In the genomic region with DNA sequence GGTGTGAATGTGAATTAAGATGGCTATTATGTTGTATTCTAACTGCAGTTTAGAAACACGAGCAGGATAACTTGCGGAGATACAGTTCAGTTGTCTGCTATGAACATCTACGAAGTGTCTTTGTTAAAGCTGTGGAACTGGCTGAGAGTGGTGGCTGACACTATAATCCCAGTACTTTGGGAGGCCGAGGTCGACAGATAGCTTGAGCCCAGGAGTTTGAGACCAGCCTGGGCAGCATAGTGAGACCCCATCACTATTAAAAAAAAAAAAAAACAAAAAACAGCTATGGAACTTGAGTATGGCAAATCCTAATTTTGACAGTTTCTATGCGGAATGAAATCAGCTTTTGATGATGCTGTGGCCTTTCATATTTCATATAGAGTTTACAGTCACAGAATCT, we compare ENCODE assay signal across 9 cellular contexts. TPM values are rescaled to one million over a fixed set of nuclear protein-coding genes. Genes with fewer than 3 reads are reported as not detected.
DNase-seq lines count a peak whose midpoint lies in the region; ATAC-seq, FAIRE-seq and TF ChIP-seq lines count a peak whose summit lies in the region.
"Had no signal": no experiment of that assay in that cellular context is flagged by ENCODE, and none has a peak within 500 bp of the region (broad histone marks: within the 10 kb centered on the region; RNA-seq: fewer than 3 reads in every experiment).

No MANE protein-coding gene starts in this region.

- FAIRE-seq in keratinocyte (lab: Jason Lieb, UNC) = no peak

- TF ChIP-seq EP300 in suprapubic skin (IDR thresholded peaks at IDR 0.05) = no peak

- H4K20me1 ChIP-seq in keratinocyte (ENCODE audit: control insufficient read depth, extremely low read depth, insufficient read depth, low read length) = peaks cover 8% of the 10 kb centered on the region

- intact Hi-C loops in activated naive CD4-positive, alpha-beta T cell treated with anti-CD3 and anti-CD28 coated beads for 36 hours (cut with micrococcal nuclease) = loop anchor here (5.0 kb wide), 3 partner anchors 383 to 777 kb away; a partner anchor contains a TSS

- CTCF ChIA-PET in activated naive CD4-positive, alpha-beta T cell treated with anti-CD3 and anti-CD28 coated beads for 36 hours (lab: Charles Lee) = interaction anchor here (0.5 to 1.2 kb wide), 5 partner anchors 15 to 161 kb away, joined by 3 to 4 read pairs (median 4); no protein-coding TSS in a partner anchor

- peak overlapping the region in 2 of 3 experiments; percentile 22 to 83 for H3K4me3 ChIP-seq in keratinocyte (ENCODE audit: control insufficient read depth in 2 of 3, extremely low read depth in 1 of 3, insufficient read depth in 2 of 3, low read depth in 1 of 3, low read length in 3 of 3)
- peak overlapping the region; percentile 85 for H3K4me3 ChIP-seq in suprapubic skin

- H3K27me3 Mint-ChIP-seq in activated naive CD4-positive, alpha-beta T cell treated with anti-CD3 and anti-CD28 coated beads for 36 hours (ENCODE audit: low read depth) = no peaks in the 10 kb centered on the region

- H3K9me3 ChIP-seq in keratinocyte (ENCODE audit: control insufficient read depth, low read depth, low read length) = no peaks in the 10 kb centered on the region
- H3K9me3 ChIP-seq in suprapubic skin = no peaks in the 10 kb centered on the region
- H3K9me3 ChIP-seq: colonic mucosa had no signal

- H3K9ac ChIP-seq in keratinocyte (ENCODE audit: control insufficient read depth, extremely low read depth, insufficient read depth, low read length) = no peak overlapping the region

- peaks cover 41% of the 10 kb centered on the region for H3K4me1 Mint-ChIP-seq in activated naive CD4-positive, alpha-beta T cell treated with anti-CD3 and anti-CD28 coated beads for 36 hours (ENCODE audit: low read depth)

- dilution Hi-C loops in keratinocyte (cut with MboI; ENCODE audit: extremely low pct_ligation_motif_present, low sequenced_read_pairs) = no loop called here

- peaks cover 8 to 25% of the 10 kb centered on the region in 2 experiments for H3K36me3 ChIP-seq in keratinocyte (ENCODE audit: control insufficient read depth in 2 of 2, extremely low read depth in 1 of 2, insufficient read depth in 2 of 2, low read length in 2 of 2)
- peaks cover 32% of the 10 kb centered on the region for H3K36me3 ChIP-seq in suprapubic skin

- H3K9me1 ChIP-seq in keratinocyte (ENCODE audit: control insufficient read depth, extremely low read depth, insufficient read depth, low read length) = peaks cover 6% of the 10 kb centered on the region

- TF ChIP-seq POLR2A in suprapubic skin (IDR thresholded peaks at IDR 0.05) = no peak

- H3K27me3 ChIP-seq in keratinocyte (ENCODE audit: control insufficient read depth, extremely low read depth, insufficient read depth, low read length) = no peaks in the 10 kb centered on the region
- H3K27me3 ChIP-seq in suprapubic skin = no peaks in the 10 kb centered on the region
- H3K27me3 ChIP-seq: colonic mucosa had no signal

- no peak for DNase-seq in activated naive CD4-positive, alpha-beta T cell treated with anti-CD3 and anti-CD28 coated beads for 36 hours
- no peak for DNase-seq in activated naive CD4-positive, alpha-beta T cell (lab: John Stamatoyannopoulos, UW)
- DNase-seq in activated naive CD4-positive, alpha-beta T cell treated with anti-CD3 and anti-CD28 coated beads, Interleukin-2, amount 50 U/mL, for 72 hours (ENCODE audit: low spot score in 2 of 2) = no peak
- no peak for DNase-seq in keratinocyte (ENCODE audit: low read depth, low spot score)
- no peak for DNase-seq in suprapubic skin (ENCODE audit: low spot score in 2 of 2)
- DNase-seq in stimulated activated CD4-positive, alpha-beta T cell treated with anti-CD3 and anti-CD28 coated beads, Interleukin-4, amount 100 ng/mL, for 1 hour = no peak
- DNase-seq in NCI-H1436 (lab: John Stamatoyannopoulos, UW) = no peak
- DNase-seq in NCI-H146 (lab: John Stamatoyannopoulos, UW) = no peak
- DNase-seq: colonic mucosa had no signal

- peak overlapping the region; percentile 90 for H3K4me3 Mint-ChIP-seq in activated naive CD4-positive, alpha-beta T cell treated with anti-CD3 and anti-CD28 coated beads for 36 hours

- H3K9me3 Mint-ChIP-seq in activated naive CD4-positive, alpha-beta T cell treated with anti-CD3 and anti-CD28 coated beads for 36 hours = no peaks in the 10 kb centered on the region
- peaks cover 0 to 7% of the 10 kb centered on the region in 2 donors for H3K9me3 Mint-ChIP-seq in activated naive CD4-positive, alpha-beta T cell treated with anti-CD3 and anti-CD28 coated beads, Interleukin-2, amount 50 U/mL, for 72 hours

- H3K4me2 ChIP-seq in keratinocyte (ENCODE audit: control insufficient read depth, extremely low read depth, insufficient read depth, low read depth, low read length) = peak overlapping the region; percentile 93

- no peak overlapping the region for H3K27ac Mint-ChIP-seq in activated naive CD4-positive, alpha-beta T cell treated with anti-CD3 and anti-CD28 coated beads for 36 hours
- H3K27ac Mint-ChIP-seq in activated naive CD4-positive, alpha-beta T cell treated with anti-CD3 and anti-CD28 coated beads, Interleukin-2, amount 50 U/mL, for 72 hours = peak overlapping the region; percentile 99 to 100

- no peak for ATAC-seq in activated naive CD4-positive, alpha-beta T cell treated with anti-CD3 and anti-CD28 coated beads, Interleukin-2, amount 50 U/mL, for 72 hours

- no peak overlapping the region for H2AFZ ChIP-seq in keratinocyte (ENCODE audit: control insufficient read depth, low read length)

- H3K27ac ChIP-seq in keratinocyte (ENCODE audit: control insufficient read depth, insufficient read depth, low read length) (peak overlapping the region; percentile 79), suprapubic skin (no peak overlapping the region)
- H3K27ac ChIP-seq: colonic mucosa had no signal

- H3K4me1 ChIP-seq in keratinocyte (ENCODE audit: control insufficient read depth, extremely low read depth, insufficient read depth, low read length) = peaks cover 10% of the 10 kb centered on the region
- peaks cover 40% of the 10 kb centered on the region for H3K4me1 ChIP-seq in suprapubic skin

- TF ChIP-seq CTCF in keratinocyte (optimal IDR thresholded peaks at IDR 0.05 in 1 of 3, IDR thresholded peaks at IDR 0.05 in 1 of 3, conservative IDR thresholded peaks at IDR 0.05 in 1 of 3; ENCODE audit: extremely low read depth in 1 of 3, insufficient read depth in 2 of 3, low read length in 3 of 3) = no peak
- TF ChIP-seq CTCF in suprapubic skin (IDR thresholded peaks at IDR 0.05) = no peak

- peaks cover 57% of the 10 kb centered on the region for H3K79me2 ChIP-seq in keratinocyte (ENCODE audit: control insufficient read depth, insufficient read depth, low read length)

- H3K36me3 Mint-ChIP-seq in activated naive CD4-positive, alpha-beta T cell treated with anti-CD3 and anti-CD28 coated beads for 36 hours (ENCODE audit: low read depth) = peaks cover 20% of the 10 kb centered on the region
- H3K36me3 Mint-ChIP-seq in activated naive CD4-positive, alpha-beta T cell treated with anti-CD3 and anti-CD28 coated beads, Interleukin-2, amount 50 U/mL, for 72 hours = peaks cover 34 to 55% of the 10 kb centered on the region in 2 donors

- WGBS in suprapubic skin = 90% methylated on average over 6 of the region's 6 CpGs

RNA-seq across cellular contexts. Expression of a gene that starts 1.7 kb away (rescaled TPM):
- 10 to 100 TPM; 19.5 to 20.6 TPM for total RNA-seq in activated naive CD4-positive, alpha-beta T cell treated with anti-CD3 and anti-CD28 coated beads for 36 hours
- 10 to 100 TPM; 24.1 to 28.9 TPM for total RNA-seq in activated naive CD4-positive, alpha-beta T cell treated with anti-CD3 and anti-CD28 coated beads, Interleukin-2, amount 50 U/mL, for 72 hours
- 13.5 to 13.7 TPM (median 13.6 TPM) in 3 replicates for polyA plus RNA-seq in keratinocyte
- 17.2 TPM for polyA plus RNA-seq in keratinocyte (2011; ENCODE audit: low read depth)
- 9.2 and 12.9 TPM in 2 replicates for polyA plus RNA-seq in keratinocyte (2011; cell fraction: cytosol; rRNA removed)
- 11.2 and 12.8 TPM in 2 replicates for polyA plus RNA-seq in keratinocyte (2011; cell fraction: nucleus; rRNA removed)
- 11.7 and 22.1 TPM in 2 replicates for polyA plus RNA-seq in keratinocyte (2012; ENCODE audit: low replicate concordance)
- polyA minus RNA-seq in keratinocyte = 18.5 to 23.5 TPM (median 20.5 TPM) in 3 replicates
- 25.5 TPM for polyA minus RNA-seq in keratinocyte (2011; cell fraction: cytosol; rRNA and poly(A)+ RNA removed)
- polyA minus RNA-seq in keratinocyte (2011; cell fraction: nucleus; rRNA and poly(A)+ RNA removed) = 15.8 and 17.5 TPM in 2 replicates
- total RNA-seq in suprapubic skin = 10 to 100 TPM; 33.4 to 52.3 (median 42.7) TPM

RNA-seq across cellular contexts. Expression of a gene that starts 1.7 kb away (rescaled TPM):
- 10 to 100 TPM; 12.5 to 14.0 TPM for total RNA-seq in activated naive CD4-positive, alpha-beta T cell treated with anti-CD3 and anti-CD28 coated beads for 36 hours
- total RNA-seq in activated naive CD4-positive, alpha-beta T cell treated with anti-CD3 and anti-CD28 coated beads, Interleukin-2, amount 50 U/mL, for 72 hours = 10 to 100 TPM; 17.6 to 20.3 TPM
- polyA plus RNA-seq in keratinocyte = 12.6 to 17.2 TPM (median 16.3 TPM) in 3 replicates
- 18.8 TPM for polyA plus RNA-seq in keratinocyte (2011; ENCODE audit: low read depth)
- 18.3 and 22.6 TPM in 2 replicates for polyA plus RNA-seq in keratinocyte (2011; cell fraction: cytosol; rRNA removed)
- 13.8 and 15.8 TPM in 2 replicates for polyA plus RNA-seq in keratinocyte (2011; cell fraction: nucleus; rRNA removed)
- 12.2 and 17.3 TPM in 2 replicates for polyA plus RNA-seq in keratinocyte (2012; ENCODE audit: low replicate concordance)
- 3.0 to 24.9 TPM (median 13.5 TPM) in 3 replicates for polyA minus RNA-seq in keratinocyte
- polyA minus RNA-seq in keratinocyte (2011; cell fraction: cytosol; rRNA and poly(A)+ RNA removed) = 8.1 TPM
- polyA minus RNA-seq in keratinocyte (2011; cell fraction: nucleus; rRNA and poly(A)+ RNA removed) = 5.1 and 11.9 TPM in 2 replicates
- total RNA-seq in suprapubic skin = 10 to 100 TPM in 3 of 4 donors, 1 to 10 TPM in 1; 6.8 to 16.3 (median 12.0) TPM
